In genomic region chr3:168511428-168512014, GRCh38 we compare ENCODE assay signal across 8 cellular contexts.
A peak's percentile ranks its signal among the peaks of the same experiment; 100 is the strongest.
DNase-seq lines count a peak whose midpoint lies in the region; ATAC-seq and TF ChIP-seq lines count a peak whose summit lies in the region.

No MANE protein-coding gene starts in this region.

- H3K4me1 ChIP-seq in spleen, result no peaks in the 10 kb centered on the region

- WGBS in spleen, 5 donors, result 57 to 70% (median 60%) methylated on average over 3 of the region's 3 CpGs

- H3K27ac ChIP-seq in spleen, result no peak overlapping the region

- TF ChIP-seq CTCF in HFFc6 (IDR thresholded peaks at IDR 0.05) (peak; percentile 79), spleen (IDR thresholded peaks at IDR 0.05 in 8 of 11, conservative IDR thresholded peaks at IDR 0.05 in 3 of 11) (no peak)

- no peak overlapping the region for H3K27ac Mint-ChIP-seq in HFFc6

- H3K36me3 Mint-ChIP-seq in HFFc6 (ENCODE audit: low read depth), result no peaks in the 10 kb centered on the region

- no peaks in the 10 kb centered on the region; the same call in 1 of the 2 replicates for H3K27me3 Mint-ChIP-seq in HFFc6 (ENCODE audit: insufficient read depth)

- no peak overlapping the region for H3K4me3 ChIP-seq in spleen

- H3K9me3 Mint-ChIP-seq in HFFc6, result no peaks in the 10 kb centered on the region

- H3K9me3 ChIP-seq in spleen, result no peaks in the 10 kb centered on the region

- no peaks in the 10 kb centered on the region for H3K4me1 Mint-ChIP-seq in HFFc6 (ENCODE audit: low read depth)

- peak; percentile 6 for DNase-seq in DMS114 treated with DMSO at 0.1 percent for 48 hours (lab: John Stamatoyannopoulos, UW; ENCODE audit: unreplicated experiment)
- peak; percentile 1 for DNase-seq in HFFc6
- DNase-seq in astrocyte of the hippocampus (ENCODE audit: low read depth, low spot score), result peak; percentile 43
- DNase-seq in lung microvascular endothelial cell (ENCODE audit: low read depth in 2 of 2), result peak; percentile 23 to 36
- no peak for DNase-seq in stimulated activated naive CD4-positive, alpha-beta T cell (lab: John Stamatoyannopoulos, UW)
- no peak for DNase-seq in HPDE6-E6E7 (ENCODE audit: extremely low spot score)
- no peak for DNase-seq in spleen

- no peak for ATAC-seq in GM19395 (IDR thresholded peaks at IDR 0.05; ENCODE audit: unreplicated experiment)

- H3K27me3 ChIP-seq in spleen (replicated peaks in 1 of 7), result no peaks in the 10 kb centered on the region

- H3K4me3 Mint-ChIP-seq in HFFc6, result no peak overlapping the region

- H3K36me3 ChIP-seq in spleen, result no peaks in the 10 kb centered on the region

- intact Hi-C loops in spleen (cut with DNase I; ENCODE audit: low total_unique reads), result no loop called here

- TF ChIP-seq POLR2A in spleen (IDR thresholded peaks at IDR 0.05), result no peak

Comparison
In these comparisons a context has a peak if more than half of its experiments do, and no peak if none do; other contexts are left out.
1. DNase-seq: peak in DMS114 treated with DMSO at 0.1 percent for 48 hours (single experiment), HFFc6 (single experiment), astrocyte of the hippocampus (single experiment) and lung microvascular endothelial cell (2 of 2); none in stimulated activated naive CD4-positive, alpha-beta T cell (0 of 6), HPDE6-E6E7 (single experiment) and spleen (single experiment).